8 cellular contexts compared by ENCODE assay signal in genomic region chr2:215831296-215831913, GRCh38.
A peak's percentile ranks its signal among the peaks of the same experiment; 100 is the strongest.
DNase-seq lines count a peak whose midpoint lies in the region; ATAC-seq and TF ChIP-seq lines count a peak whose summit lies in the region.

No MANE protein-coding gene starts in this region.

- H3K9me3 Mint-ChIP-seq in chondrocyte (ENCODE audit: low read depth): peaks cover 3% of the 10 kb centered on the region
- H3K9me3 Mint-ChIP-seq in nephron: no peaks in the 10 kb centered on the region

- no peak overlapping the region for H3K4me2 ChIP-seq in Karpas-422 (ENCODE audit: low read depth, low read length, poor library complexity, severe bottlenecking)

- H3K27me3 Mint-ChIP-seq in chondrocyte (ENCODE audit: low read depth): no peaks in the 10 kb centered on the region
- H3K27me3 Mint-ChIP-seq in nephron (ENCODE audit: low read depth): no peaks in the 10 kb centered on the region

- peak overlapping the region; percentile 95 for H3K27ac Mint-ChIP-seq in chondrocyte (ENCODE audit: unreplicated experiment)
- H3K27ac Mint-ChIP-seq in nephron: peak overlapping the region; percentile 84 to 94 (median 91)

- H4K20me1 ChIP-seq in Karpas-422 (ENCODE audit: insufficient read depth, low read depth, low read length): no peaks in the 10 kb centered on the region

- no peak overlapping the region for H3K27ac ChIP-seq in Karpas-422 (ENCODE audit: low read length)

- H3K36me3 Mint-ChIP-seq in chondrocyte (ENCODE audit: low read depth): no peaks in the 10 kb centered on the region
- H3K36me3 Mint-ChIP-seq in nephron (ENCODE audit: low read depth): no peaks in the 10 kb centered on the region

- no peaks in the 10 kb centered on the region for H3K27me3 ChIP-seq in Karpas-422 (ENCODE audit: low read length)

- ATAC-seq in GM18519 (IDR thresholded peaks at IDR 0.05; ENCODE audit: low FRiP score, unreplicated experiment) (peak; percentile 76), HG03175 (IDR thresholded peaks at IDR 0.05; ENCODE audit: unreplicated experiment) (peak; percentile 68), GM21423 (IDR thresholded peaks at IDR 0.05; ENCODE audit: unreplicated experiment) (no peak)

- H3K79me2 ChIP-seq in Karpas-422 (ENCODE audit: low read length): no peaks in the 10 kb centered on the region

- H2AFZ ChIP-seq in Karpas-422 (ENCODE audit: low read length): no peak overlapping the region

- no peaks in the 10 kb centered on the region for H3K9me3 ChIP-seq in Karpas-422 (ENCODE audit: low read length)

- H3K4me1 ChIP-seq in Karpas-422 (ENCODE audit: low read length): peaks cover 11% of the 10 kb centered on the region

- H3K4me3 Mint-ChIP-seq in chondrocyte (ENCODE audit: unreplicated experiment) (no peak overlapping the region), nephron (peak overlapping the region in 1 of 3 experiments; percentile 32)

- no peak for DNase-seq in chondrocyte (ENCODE audit: low spot score)
- DNase-seq in COR-L47 (lab: John Stamatoyannopoulos, UW): no peak
- no peak for DNase-seq in NCI-H1105 (lab: John Stamatoyannopoulos, UW)
- no peak for DNase-seq in Karpas-422

- H3K4me3 ChIP-seq in Karpas-422 (ENCODE audit: low read length): no peak overlapping the region

- no peaks in the 10 kb centered on the region for H3K36me3 ChIP-seq in Karpas-422 (ENCODE audit: insufficient read depth, low read length)

- no peaks in the 10 kb centered on the region for H3K9me2 ChIP-seq in Karpas-422 (replicated peaks; ENCODE audit: insufficient read depth, low read length)

- H3K9ac ChIP-seq in Karpas-422 (ENCODE audit: low read length): no peak overlapping the region

- no peak for TF ChIP-seq CTCF in chondrocyte (IDR thresholded peaks at IDR 0.05)
- TF ChIP-seq CTCF in nephron (IDR thresholded peaks at IDR 0.05; ENCODE audit: unreplicated experiment in 3 of 3): no peak

- H3K4me1 Mint-ChIP-seq in chondrocyte (ENCODE audit: low read depth) (peaks cover 79% of the 10 kb centered on the region), nephron (peaks cover 57% of the 10 kb centered on the region)
